8 cellular contexts compared by ENCODE assay signal in the genomic region with DNA sequence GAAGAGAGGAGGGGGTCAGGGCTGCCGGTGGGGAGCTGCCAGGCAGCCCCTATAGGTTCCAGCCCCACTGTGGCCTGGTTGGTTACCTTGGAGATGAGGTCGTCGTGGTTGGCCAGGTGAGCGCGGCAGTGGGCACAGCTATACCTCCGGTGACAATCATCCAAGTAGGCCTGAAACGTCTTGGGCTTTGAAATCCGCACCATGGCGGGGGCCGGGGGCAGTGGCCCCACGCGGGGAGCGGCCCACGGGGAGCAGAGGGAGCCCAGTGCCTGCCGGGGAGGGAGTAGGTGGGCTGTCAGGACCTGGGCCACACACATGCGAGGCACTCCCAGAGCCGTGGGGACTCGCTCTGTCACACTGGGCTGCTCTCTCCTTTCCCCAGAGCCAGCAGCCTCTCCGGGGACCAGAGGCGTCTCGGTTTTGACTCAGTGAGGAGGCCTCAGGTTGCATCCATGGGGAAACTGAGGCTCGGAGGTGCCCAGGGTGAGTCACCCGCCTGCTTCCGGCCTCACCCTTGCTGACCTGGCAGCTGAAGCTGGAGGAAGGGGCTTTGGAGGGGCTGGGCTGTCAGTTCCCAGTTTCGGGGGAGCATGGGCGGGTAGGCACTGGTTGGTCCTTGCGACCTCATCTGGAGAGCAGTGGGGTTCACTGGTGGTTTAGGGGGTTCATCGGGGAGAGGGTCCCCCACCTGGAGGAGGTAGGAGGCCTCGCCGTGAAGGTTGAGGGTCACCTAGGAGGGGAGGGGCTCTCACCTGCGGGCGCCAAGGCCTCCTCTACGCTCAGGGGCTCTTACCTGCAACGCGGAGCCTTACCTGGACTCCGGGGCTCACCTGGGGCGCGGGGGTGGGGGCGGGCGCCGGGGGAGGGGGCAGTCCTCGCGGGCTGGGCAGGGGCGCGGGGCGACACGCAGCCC. TPM values are rescaled to one million over a fixed set of nuclear protein-coding genes. Genes with fewer than 3 reads are reported as not detected.
DNase-seq lines count a peak whose midpoint lies in the region; ATAC-seq and TF ChIP-seq lines count a peak whose summit lies in the region.

No MANE protein-coding gene starts in this region.

- no peaks in the 10 kb centered on the region for H3K27me3 Mint-ChIP-seq in activated CD4-positive, alpha-beta T cell treated with anti-CD3 and anti-CD28 coated beads, Interleukin-2, amount 10 ng/mL, durations not matched to agents 7 days and 5 days

- peaks cover 24 to 54% of the 10 kb centered on the region in 2 donors for H3K4me1 ChIP-seq in thoracic aorta (ENCODE audit: control insufficient read depth in 1 of 2, low read depth in 2 of 2)

- H3K4me3 ChIP-seq in thoracic aorta (peak overlapping the region; percentile 88), MG63 (no peak overlapping the region)

- H3K9me3 ChIP-seq in thoracic aorta (peaks cover 13% of the 10 kb centered on the region), MG63 (peaks cover 20% of the 10 kb centered on the region)

- H3K36me3 Mint-ChIP-seq in activated CD4-positive, alpha-beta T cell treated with anti-CD3 and anti-CD28 coated beads, Interleukin-2, amount 10 ng/mL, durations not matched to agents 7 days and 5 days (ENCODE audit: low read depth): peaks cover 47% of the 10 kb centered on the region

- ATAC-seq in thoracic aorta (ENCODE audit: insufficient number of reproducible peaks, low FRiP score, low read depth): no peak

- DNase-seq in activated CD4-positive, alpha-beta T cell treated with anti-CD3 and anti-CD28 coated beads, Interleukin-2, amount 10 ng/mL, durations not matched to agents 7 days and 5 days: no peak
- no peak for DNase-seq in activated CD4-positive, alpha-beta T cell treated with anti-CD3 and anti-CD28 coated beads, Interleukin-2, amount 50 U/mL, for 4 hours
- DNase-seq in left kidney (ENCODE audit: low read depth, low spot score) (peak; percentile 67), thoracic aorta (ENCODE audit: low spot score) (no peak), NCI-H1417 treated with DMSO at 0.1 percent for 48 hours (lab: John Stamatoyannopoulos, UW) (no peak), MG63 (no peak)
- no peak for DNase-seq in stimulated activated CD4-positive, alpha-beta T cell treated with anti-CD3 and anti-CD28 coated beads, Interleukin-2, amount 100 ng/mL, for 24 hours

- H3K27me3 ChIP-seq in thoracic aorta (replicated peaks; ENCODE audit: insufficient read depth) (no peaks in the 10 kb centered on the region), MG63 (no peaks in the 10 kb centered on the region)

- POLR2A ChIA-PET in activated CD4-positive, alpha-beta T cell treated with anti-CD3 and anti-CD28 coated beads, Interleukin-2, amount 10 ng/mL, durations not matched to agents 7 days and 5 days (lab: Charles Lee): interaction anchor here (0.6 kb wide), 1 partner anchor 19 kb away, joined by 4 read pairs; no protein-coding TSS in a partner anchor

- peaks cover 22% of the 10 kb centered on the region for H3K9me3 Mint-ChIP-seq in activated CD4-positive, alpha-beta T cell treated with anti-CD3 and anti-CD28 coated beads, Interleukin-2, amount 10 ng/mL, durations not matched to agents 7 days and 5 days

- H3K4me3 Mint-ChIP-seq in activated CD4-positive, alpha-beta T cell treated with anti-CD3 and anti-CD28 coated beads, Interleukin-2, amount 10 ng/mL, durations not matched to agents 7 days and 5 days: peak overlapping the region; percentile 83

- no peak for TF ChIP-seq CTCF in thoracic aorta (IDR thresholded peaks at IDR 0.05)

- peaks cover 51% of the 10 kb centered on the region for H3K4me1 Mint-ChIP-seq in activated CD4-positive, alpha-beta T cell treated with anti-CD3 and anti-CD28 coated beads, Interleukin-2, amount 10 ng/mL, durations not matched to agents 7 days and 5 days

- CTCF ChIA-PET in activated CD4-positive, alpha-beta T cell treated with anti-CD3 and anti-CD28 coated beads, Interleukin-2, amount 10 ng/mL, durations not matched to agents 7 days and 5 days (lab: Charles Lee): interaction anchor here (0.6 to 8.0 kb wide), 5 partner anchors 15 to 334 kb away, joined by 3 to 112 read pairs (median 4); partner anchors contain the start of genes DCTPP1, GDPD3 and PPP4C

- H3K36me3 ChIP-seq in thoracic aorta (peaks cover 12% of the 10 kb centered on the region), MG63 (0 out of 2 replicates have a peak, but pooled peaks cover 3% of the 10 kb centered on the region)

- peak overlapping the region; percentile 92 for H3K27ac Mint-ChIP-seq in activated CD4-positive, alpha-beta T cell treated with anti-CD3 and anti-CD28 coated beads, Interleukin-2, amount 10 ng/mL, durations not matched to agents 7 days and 5 days

- H3K27ac ChIP-seq in angular gyrus (ENCODE audit: low read depth, low read length) (peak overlapping the region; percentile 99), thoracic aorta (peak overlapping the region; percentile 91 to 92)

RNA-seq across cellular contexts. Expression of gene YPEL3, which starts 0.6 kb away (rescaled TPM):
- total RNA-seq in activated CD4-positive, alpha-beta T cell treated with anti-CD3 and anti-CD28 coated beads, Interleukin-2, amount 10 ng/mL, durations not matched to agents 7 days and 5 days: 10 to 100 TPM; 50.7 to 55.4 TPM
- total RNA-seq in thoracic aorta: 100 to 1,000 TPM in 1 of 2 donors, 10 to 100 TPM in 1; 69.2 to 105 TPM
- 1.5 and 13.1 TPM in 2 replicates for total RNA-seq in MG63 (2014; rRNA removed; shearing (Covaris generic); ENCODE audit: low replicate concordance)

RNA-seq across cellular contexts. Expression of gene TBX6, which starts 3.7 kb away (rescaled TPM):
- 1 to 10 TPM; 1.2 to 1.7 TPM for total RNA-seq in activated CD4-positive, alpha-beta T cell treated with anti-CD3 and anti-CD28 coated beads, Interleukin-2, amount 10 ng/mL, durations not matched to agents 7 days and 5 days
- under 1 TPM in 1 of 2 donors, not detected in 1; 0.56 TPM for total RNA-seq in thoracic aorta
- 0.30 TPM in 1 of 2 replicates, not detected in the other for total RNA-seq in MG63 (2014; rRNA removed; shearing (Covaris generic); ENCODE audit: low replicate concordance)

RNA-seq across cellular contexts. Expression of gene GDPD3, which starts 17.9 kb away (rescaled TPM):
- 10 to 100 TPM; 11.8 to 13.2 TPM for total RNA-seq in activated CD4-positive, alpha-beta T cell treated with anti-CD3 and anti-CD28 coated beads, Interleukin-2, amount 10 ng/mL, durations not matched to agents 7 days and 5 days
- 1 to 10 TPM; 4.6 to 6.0 TPM for total RNA-seq in thoracic aorta
- 0.43 TPM in 1 of 2 replicates, not detected in the other for total RNA-seq in MG63 (2014; rRNA removed; shearing (Covaris generic); ENCODE audit: low replicate concordance)

RNA-seq across cellular contexts. Expression of gene PPP4C, which starts 19.6 kb away (rescaled TPM):
- 100 to 1,000 TPM; 129 to 136 TPM for total RNA-seq in activated CD4-positive, alpha-beta T cell treated with anti-CD3 and anti-CD28 coated beads, Interleukin-2, amount 10 ng/mL, durations not matched to agents 7 days and 5 days
- total RNA-seq in thoracic aorta: 10 to 100 TPM; 37.7 to 54.2 TPM
- total RNA-seq in MG63 (2014; rRNA removed; shearing (Covaris generic); ENCODE audit: low replicate concordance): 127 and 193 TPM in 2 replicates

RNA-seq across cellular contexts. Expression of gene MAPK3, which starts 27.6 kb away (rescaled TPM):
- total RNA-seq in activated CD4-positive, alpha-beta T cell treated with anti-CD3 and anti-CD28 coated beads, Interleukin-2, amount 10 ng/mL, durations not matched to agents 7 days and 5 days: 10 to 100 TPM; 65.4 to 69.2 TPM
- 100 to 1,000 TPM in 1 of 2 donors, 10 to 100 TPM in 1; 41.3 to 108 TPM for total RNA-seq in thoracic aorta
- total RNA-seq in MG63 (2014; rRNA removed; shearing (Covaris generic); ENCODE audit: low replicate concordance): 13.3 and 20.0 TPM in 2 replicates
